22 cellular contexts compared by ENCODE assay signal in the genomic region with DNA sequence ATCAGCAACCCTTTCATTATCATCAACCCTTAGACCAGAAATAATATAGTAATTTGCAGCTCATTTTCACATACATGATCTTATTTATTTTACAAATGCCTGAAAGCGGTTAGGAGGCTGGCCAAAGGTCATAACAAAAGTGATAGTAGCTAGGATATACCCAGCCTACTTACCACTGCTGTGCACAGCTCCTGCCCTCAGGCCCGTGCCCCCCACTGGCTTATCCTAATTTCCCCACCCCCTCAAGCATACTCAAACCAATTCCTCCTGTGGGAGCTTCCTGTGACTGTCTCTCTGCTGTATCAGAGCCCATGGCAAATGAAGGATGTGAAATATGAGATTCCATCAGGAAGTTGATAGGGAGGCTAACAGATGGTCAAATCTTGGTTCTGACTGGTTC. TPM values are rescaled to one million over a fixed set of nuclear protein-coding genes. Genes with fewer than 3 reads are reported as not detected.
"Had no signal": no experiment of that assay in that cellular context is flagged by ENCODE, and none has a peak within 500 bp of the region (broad histone marks: within the 10 kb centered on the region; RNA-seq: fewer than 3 reads in every experiment).

No MANE protein-coding gene starts in this region.

- H3K27ac Mint-ChIP-seq: activated B cell treated with CpG ODN at 0.5 μM for 24 hours; activated CD4-positive, alpha-beta T cell treated with anti-CD3 and anti-CD28 coated beads, Interleukin-2, amount 10 ng/mL, durations not matched to agents 24 days and 14 days; activated T-helper 1 cell treated with anti-CD3 and anti-CD28 coated beads, Interleukin-12 subunit alpha, Interleukin-12 subunit beta, Interleukin-2, Interleukin-4 antibody, amounts not matched to agents 30 ng/mL and 10 ng/mL and 1 ng/mL, durations not matched to agents 14 hours and 24 hours and 36 hours; memory B cell; natural killer cell; T-helper 17 cell; type B pancreatic cell had no signal

- H3K36me3 ChIP-seq: breast epithelium, suprapubic skin had no signal

- H3K4me3 ChIP-seq: breast epithelium, suprapubic skin had no signal

- H3K4me1 Mint-ChIP-seq: activated B cell treated with CpG ODN at 0.5 μM for 24 hours, memory B cell had no signal

- H3K4me1 ChIP-seq: breast epithelium had no signal

- H3K4me3 Mint-ChIP-seq: activated B cell treated with CpG ODN at 0.5 μM for 24 hours; activated CD4-positive, alpha-beta T cell treated with anti-CD3 and anti-CD28 coated beads, Interleukin-2, amount 10 ng/mL, durations not matched to agents 24 days and 14 days; activated T-helper 1 cell treated with anti-CD3 and anti-CD28 coated beads, Interleukin-12 subunit alpha, Interleukin-12 subunit beta, Interleukin-2, Interleukin-4 antibody, amounts not matched to agents 30 ng/mL and 10 ng/mL and 1 ng/mL, durations not matched to agents 14 hours and 24 hours and 36 hours; memory B cell; natural killer cell; T-helper 17 cell; type B pancreatic cell had no signal

- DNase-seq: activated B cell treated with CpG ODN at 0.5 μM for 24 hours; activated CD4-positive, alpha-beta T cell treated with anti-CD3 and anti-CD28 coated beads, Interleukin-2, amount 10 ng/mL, durations not matched to agents 24 days and 14 days; activated CD8-positive, alpha-beta memory T cell treated with anti-CD3 and anti-CD28 coated beads, Interleukin-2, amount 50 U/mL, for 48 hours; aorta; hippocampal formation; kidney; left ventricle myocardium superior; natural killer cell; posterior cingulate gyrus; retina; stimulated activated CD4-positive, alpha-beta T cell treated with anti-CD3 and anti-CD28 coated beads, Interleukin-2, amount 100 ng/mL, for 48 hours; stimulated activated naive CD4-positive, alpha-beta T cell treated with Interleukin-2 at 50 U/mL for 16 hours; T-helper 17 cell had no signal

- H3K9me3 ChIP-seq: breast epithelium, neutrophil, suprapubic skin had no signal

- H3K27me3 Mint-ChIP-seq: activated B cell treated with CpG ODN at 0.5 μM for 24 hours; activated CD4-positive, alpha-beta T cell treated with anti-CD3 and anti-CD28 coated beads, Interleukin-2, amount 10 ng/mL, durations not matched to agents 24 days and 14 days; memory B cell; T-helper 17 cell; type B pancreatic cell had no signal

- H3K36me3 Mint-ChIP-seq: natural killer cell, type B pancreatic cell had no signal

- ATAC-seq: left ventricle myocardium superior, natural killer cell, T-helper 17 cell had no signal

- H3K27ac ChIP-seq: breast epithelium, neutrophil, suprapubic skin had no signal

- H3K9me3 Mint-ChIP-seq: activated B cell treated with CpG ODN at 0.5 μM for 24 hours; activated CD4-positive, alpha-beta T cell treated with anti-CD3 and anti-CD28 coated beads, Interleukin-2, amount 10 ng/mL, durations not matched to agents 24 days and 14 days; activated T-helper 1 cell treated with anti-CD3 and anti-CD28 coated beads, Interleukin-12 subunit alpha, Interleukin-12 subunit beta, Interleukin-2, Interleukin-4 antibody, amounts not matched to agents 30 ng/mL and 10 ng/mL and 1 ng/mL, durations not matched to agents 14 hours and 24 hours and 36 hours; memory B cell; natural killer cell; type B pancreatic cell had no signal

RNA-seq across cellular contexts. Expression of a gene that starts 15.1 kb away (rescaled TPM):
- total RNA-seq: activated B cell treated with CpG ODN at 0.5 μM for 24 hours; activated CD4-positive, alpha-beta T cell treated with anti-CD3 and anti-CD28 coated beads, Interleukin-2, amount 10 ng/mL, durations not matched to agents 24 days and 14 days; activated T-helper 1 cell treated with anti-CD3 and anti-CD28 coated beads, Interleukin-12 subunit alpha, Interleukin-12 subunit beta, Interleukin-2, Interleukin-4 antibody, amounts not matched to agents 30 ng/mL and 10 ng/mL and 1 ng/mL, durations not matched to agents 14 hours and 24 hours and 36 hours; aorta; dermis microvascular lymphatic vessel endothelial cell; glomerular endothelial cell; left ventricle myocardium superior; natural killer cell; suprapubic skin; T-helper 17 cell had no signal
- polyA plus RNA-seq: aorta, esophagus had no signal
